24 cellular contexts compared by ENCODE assay signal in genomic region chr2:64966839-64967238, GRCh38.
"Had no signal": no experiment of that assay in that cellular context is flagged by ENCODE, and none has a peak within 500 bp of the region (broad histone marks: within the 10 kb centered on the region; RNA-seq: fewer than 3 reads in every experiment).

No MANE protein-coding gene starts in this region.

- H3K27ac ChIP-seq: coronary artery, dorsolateral prefrontal cortex, esophagus muscularis mucosa, foreskin keratinocyte, gastroesophageal sphincter, heart left ventricle, hepatocyte, left ventricle myocardium inferior, lower lobe of right lung had no signal

- DNase-seq: dermis blood vessel endothelial cell; dorsolateral prefrontal cortex; effector CD4-positive, alpha-beta T cell; effector memory CD4-positive, alpha-beta T cell; foreskin keratinocyte; heart left ventricle; hypothalamus; immature natural killer cell; islet precursor cell; kidney; left cardiac atrium; left ventricle myocardium inferior; lower lobe of right lung; mesenchymal stem cell; naive B cell; naive thymus-derived CD8-positive, alpha-beta T cell had no signal

- H3K4me3 ChIP-seq: coronary artery, dorsolateral prefrontal cortex, esophagus muscularis mucosa, gastroesophageal sphincter, heart left ventricle, hepatocyte, left ventricle myocardium inferior, lower lobe of right lung, mucosa of descending colon had no signal

- H3K4me1 ChIP-seq: esophagus muscularis mucosa, gastroesophageal sphincter, left ventricle myocardium inferior, lower lobe of right lung had no signal

- H2AFZ ChIP-seq: hepatocyte had no signal

- H3K4me2 ChIP-seq: hepatocyte had no signal

- ATAC-seq: foreskin keratinocyte; gastroesophageal sphincter; heart left ventricle; left cardiac atrium; lower lobe of right lung; naive thymus-derived CD8-positive, alpha-beta T cell had no signal

- H3K79me2 ChIP-seq: hepatocyte had no signal

- H3K27me3 ChIP-seq: dorsolateral prefrontal cortex, esophagus muscularis mucosa, gastroesophageal sphincter, heart left ventricle, hepatocyte had no signal

- FAIRE-seq: colon, endothelial cell of umbilical vein, frontal cortex, kidney had no signal

- H3K36me3 ChIP-seq: esophagus muscularis mucosa, gastroesophageal sphincter, heart left ventricle, left ventricle myocardium inferior, lower lobe of right lung had no signal

- H3K9me3 ChIP-seq: esophagus muscularis mucosa, gastroesophageal sphincter, heart left ventricle, left ventricle myocardium inferior, lower lobe of right lung, mucosa of descending colon had no signal
